In the genomic region with DNA sequence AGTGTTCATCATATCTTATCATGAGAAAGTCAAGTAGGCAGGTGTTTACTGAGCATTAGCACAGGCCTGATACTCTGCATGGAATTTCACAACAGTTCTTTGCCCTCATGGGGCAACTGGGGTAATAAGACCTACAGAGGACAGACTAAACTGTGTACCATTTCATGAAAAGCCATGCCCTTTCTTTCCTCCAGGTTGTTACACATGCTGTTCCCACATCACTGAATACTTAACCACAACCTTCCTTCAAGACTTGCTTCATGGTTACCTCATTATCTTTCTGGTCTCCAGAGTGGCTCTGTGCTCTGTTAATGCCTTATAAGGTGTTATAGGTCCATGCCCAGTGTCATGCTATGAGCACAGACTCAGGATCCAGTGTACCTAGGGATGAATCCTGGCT, we compare ENCODE assay signal across 13 cellular contexts. TPM values are rescaled to one million over a fixed set of nuclear protein-coding genes. Genes with fewer than 3 reads are reported as not detected.
DNase-seq lines count a peak whose midpoint lies in the region; ATAC-seq and TF ChIP-seq lines count a peak whose summit lies in the region.
"Had no signal": no experiment of that assay in that cellular context is flagged by ENCODE, and none has a peak within 500 bp of the region (broad histone marks: within the 10 kb centered on the region; RNA-seq: fewer than 3 reads in every experiment).

No MANE protein-coding gene starts in this region.

- H3K27me3 Mint-ChIP-seq in activated CD4-positive, alpha-beta T cell treated with anti-CD3 and anti-CD28 coated beads, Interleukin-2, amount 10 ng/mL, durations not matched to agents 7 days and 5 days, result no peaks in the 10 kb centered on the region
- H3K27me3 Mint-ChIP-seq in activated naive CD8-positive, alpha-beta T cell treated with anti-CD3 and anti-CD28 coated beads, Interleukin-2, amount 10 ng/mL, durations not matched to agents 7 days and 5 days, result no peaks in the 10 kb centered on the region

- peaks cover 73% of the 10 kb centered on the region for H3K4me1 ChIP-seq in Loucy (ENCODE audit: insufficient read depth, low read length, poor library complexity, severe bottlenecking)
- H3K4me1 ChIP-seq in spleen, result peaks cover 17 to 73% (median 56%) of the 10 kb centered on the region in 6 donors
- H3K4me1 ChIP-seq in PC-3 (ENCODE audit: insufficient read depth, low read length), result peaks cover 8% of the 10 kb centered on the region; the same call in 1 of the 2 replicates
- H3K4me1 ChIP-seq in tibial artery, result peaks cover 0 to 13% (median 7%) of the 10 kb centered on the region in 4 donors
- H3K4me1 ChIP-seq: uterus had no signal

- H3K27ac ChIP-seq in spleen (peak overlapping the region in 7 of 8 donors; percentile 4 to 93 (median 79)), PC-3 (ENCODE audit: low read length) (no peak overlapping the region), tibial artery (no peak overlapping the region)
- H3K27ac ChIP-seq: A549, uterus had no signal

- H3K4me3 ChIP-seq in Loucy (ENCODE audit: low read length, poor library complexity, severe bottlenecking) (peak overlapping the region; percentile 2), spleen (peak overlapping the region in 1 of 8 donors; percentile 11), PC-3 (ENCODE audit: low read length) (no peak overlapping the region), tibial artery (no peak overlapping the region)
- H3K4me3 ChIP-seq: A549, uterus had no signal

- no peak for TF ChIP-seq POLR2A in spleen (IDR thresholded peaks at IDR 0.05)

- TF ChIP-seq CTCF in Loucy (conservative IDR thresholded peaks at IDR 0.05; ENCODE audit: low read length) (no peak), spleen (IDR thresholded peaks at IDR 0.05 in 8 of 11, conservative IDR thresholded peaks at IDR 0.05 in 3 of 11) (no peak), PC-3 (conservative IDR thresholded peaks at IDR 0.05; ENCODE audit: low read depth, low read length) (no peak), tibial artery (IDR thresholded peaks at IDR 0.05) (no peak)

- no peaks in the 10 kb centered on the region for H3K27me3 ChIP-seq in Loucy (ENCODE audit: insufficient read depth, low read length, poor library complexity, severe bottlenecking)
- H3K27me3 ChIP-seq in spleen (replicated peaks in 1 of 7), result no peaks in the 10 kb centered on the region
- no peaks in the 10 kb centered on the region for H3K27me3 ChIP-seq in PC-3 (ENCODE audit: low read length)
- no peaks in the 10 kb centered on the region for H3K27me3 ChIP-seq in tibial artery
- H3K27me3 ChIP-seq: uterus had no signal

- H4K20me1 ChIP-seq in Loucy (ENCODE audit: insufficient read depth, low read length, poor library complexity, severe bottlenecking), result no peaks in the 10 kb centered on the region
- H4K20me1 ChIP-seq in PC-3 (ENCODE audit: low read length), result no peaks in the 10 kb centered on the region

- POLR2A ChIA-PET in activated CD4-positive, alpha-beta T cell treated with anti-CD3 and anti-CD28 coated beads, Interleukin-2, amount 10 ng/mL, durations not matched to agents 7 days and 5 days (lab: Charles Lee), result no interaction called here
- POLR2A ChIA-PET in activated naive CD8-positive, alpha-beta T cell treated with anti-CD3 and anti-CD28 coated beads, Interleukin-2, amount 10 ng/mL, durations not matched to agents 7 days and 5 days (lab: Charles Lee), result interaction anchor here (1.2 to 2.3 kb wide), 2 partner anchors 26 to 28 kb away, joined by 5 to 6 read pairs; a partner anchor contains a TSS
- POLR2A ChIA-PET in HEK293T (lab: Yijun Ruan, JAX) (no interaction called here), PC-3 (lab: Charles Lee; ENCODE audit: unreplicated experiment) (no interaction called here)

- H3K9me2 ChIP-seq in Loucy (replicated peaks; ENCODE audit: low read depth, low read length), result no peaks in the 10 kb centered on the region
- no peaks in the 10 kb centered on the region for H3K9me2 ChIP-seq in PC-3 (replicated peaks; ENCODE audit: low read length)

- H2AFZ ChIP-seq in Loucy (ENCODE audit: low read length) (no peak overlapping the region), PC-3 (ENCODE audit: low read length) (no peak overlapping the region)

- CTCF ChIA-PET in activated CD4-positive, alpha-beta T cell treated with anti-CD3 and anti-CD28 coated beads, Interleukin-2, amount 10 ng/mL, durations not matched to agents 7 days and 5 days (lab: Charles Lee), result interaction anchor here (1.0 kb wide), 1 partner anchor 13 kb away, joined by 4 read pairs; no protein-coding TSS in a partner anchor
- CTCF ChIA-PET in HEK293T (lab: Yijun Ruan, JAX), result no interaction called here
- CTCF ChIA-PET in PC-3 (lab: Charles Lee), result no interaction called here

- H3K4me2 ChIP-seq in Loucy (ENCODE audit: low read depth, low read length, poor library complexity, severe bottlenecking), result peak overlapping the region; percentile 43
- no peak overlapping the region for H3K4me2 ChIP-seq in PC-3 (ENCODE audit: low read length)
- H3K4me2 ChIP-seq: A549 had no signal

- H3K9me3 ChIP-seq in Loucy (ENCODE audit: insufficient read depth, low read depth, low read length), result no peaks in the 10 kb centered on the region
- H3K9me3 ChIP-seq in spleen, result no peaks in the 10 kb centered on the region
- no peaks in the 10 kb centered on the region for H3K9me3 ChIP-seq in PC-3 (ENCODE audit: low read length)
- no peaks in the 10 kb centered on the region for H3K9me3 ChIP-seq in tibial artery
- H3K9me3 ChIP-seq: A549, uterus had no signal

- BruUV-seq in PC-3 (replicated peaks; lab: Mats Ljungman, UMichigan), result no TSS peak

- H3K79me2 ChIP-seq in Loucy (ENCODE audit: insufficient read depth, low read length) (no peaks in the 10 kb centered on the region), PC-3 (ENCODE audit: low read length) (no peaks in the 10 kb centered on the region)

- H3F3A ChIP-seq in Loucy (ENCODE audit: low read depth) (peaks cover 16% of the 10 kb centered on the region; the same call in 1 of the 2 replicates), PC-3 (ENCODE audit: low read length, unreplicated experiment) (no peaks in the 10 kb centered on the region)

- peaks cover 37% of the 10 kb centered on the region for H3K36me3 ChIP-seq in Loucy (ENCODE audit: insufficient read depth, low read length)
- H3K36me3 ChIP-seq in spleen, result peaks cover 0 to 71% (median 8%) of the 10 kb centered on the region in 6 donors
- no peaks in the 10 kb centered on the region for H3K36me3 ChIP-seq in PC-3 (ENCODE audit: low read depth, low read length)
- H3K36me3 ChIP-seq in tibial artery, result peaks cover 13 to 43% (median 17%) of the 10 kb centered on the region in 3 donors
- H3K36me3 ChIP-seq: uterus had no signal

- no peak overlapping the region for H3K27ac Mint-ChIP-seq in activated CD4-positive, alpha-beta T cell treated with anti-CD3 and anti-CD28 coated beads, Interleukin-2, amount 10 ng/mL, durations not matched to agents 7 days and 5 days
- peak overlapping the region; percentile 82 for H3K27ac Mint-ChIP-seq in activated naive CD8-positive, alpha-beta T cell treated with anti-CD3 and anti-CD28 coated beads, Interleukin-2, amount 10 ng/mL, durations not matched to agents 7 days and 5 days

- ATAC-seq in activated naive CD8-positive, alpha-beta T cell treated with anti-CD3 and anti-CD28 coated beads, Interleukin-2, amount 10 ng/mL, durations not matched to agents 7 days and 5 days (ENCODE audit: low read depth), result peak; percentile 41
- no peak for ATAC-seq in PC-3
- ATAC-seq: A549 had no signal

- peaks cover 63% of the 10 kb centered on the region for H3K4me1 Mint-ChIP-seq in activated CD4-positive, alpha-beta T cell treated with anti-CD3 and anti-CD28 coated beads, Interleukin-2, amount 10 ng/mL, durations not matched to agents 7 days and 5 days
- H3K4me1 Mint-ChIP-seq in activated naive CD8-positive, alpha-beta T cell treated with anti-CD3 and anti-CD28 coated beads, Interleukin-2, amount 10 ng/mL, durations not matched to agents 7 days and 5 days, result peaks cover 53% of the 10 kb centered on the region

- H3K9ac ChIP-seq in Loucy (ENCODE audit: low read depth, low read length, poor library complexity, severe bottlenecking) (peak overlapping the region; percentile 42), PC-3 (ENCODE audit: low read length) (no peak overlapping the region)

- H3K36me3 Mint-ChIP-seq in activated CD4-positive, alpha-beta T cell treated with anti-CD3 and anti-CD28 coated beads, Interleukin-2, amount 10 ng/mL, durations not matched to agents 7 days and 5 days (ENCODE audit: low read depth), result peaks cover 69% of the 10 kb centered on the region
- H3K36me3 Mint-ChIP-seq in activated naive CD8-positive, alpha-beta T cell treated with anti-CD3 and anti-CD28 coated beads, Interleukin-2, amount 10 ng/mL, durations not matched to agents 7 days and 5 days, result peaks cover 31% of the 10 kb centered on the region

- intact Hi-C loops in spleen (cut with DNase I; ENCODE audit: low total_unique reads), result no loop called here
- intact Hi-C loops in PC-3 (cut with micrococcal nuclease), result no loop called here
- intact Hi-C loops in tibial artery (cut with DNase I; ENCODE audit: low total_unique reads), result no loop called here

- DNase-seq in activated CD4-positive, alpha-beta T cell treated with anti-CD3 and anti-CD28 coated beads, Interleukin-2, amount 10 ng/mL, durations not matched to agents 7 days and 5 days, result peak; percentile 21
- no peak for DNase-seq in activated CD4-positive, alpha-beta T cell treated with anti-CD3 and anti-CD28 coated beads for 1 hour
- DNase-seq in activated naive CD8-positive, alpha-beta T cell treated with anti-CD3 and anti-CD28 coated beads, Interleukin-2, amount 10 ng/mL, durations not matched to agents 7 days and 5 days, result no peak
- DNase-seq in spleen (no peak), HEK293T (ENCODE audit: extremely low spot score) (no peak), PC-3 (no peak), tibial artery (no peak)
- DNase-seq: activated effector memory CD4-positive, alpha-beta T cell treated with Interleukin-2 at 50 U/mL for 16 hours; NCI-H2171 treated with DMSO at 0.1 percent for 48 hours; occipital lobe; uterus had no signal

- no peak overlapping the region for H3K4me3 Mint-ChIP-seq in activated CD4-positive, alpha-beta T cell treated with anti-CD3 and anti-CD28 coated beads, Interleukin-2, amount 10 ng/mL, durations not matched to agents 7 days and 5 days
- H3K4me3 Mint-ChIP-seq in activated naive CD8-positive, alpha-beta T cell treated with anti-CD3 and anti-CD28 coated beads, Interleukin-2, amount 10 ng/mL, durations not matched to agents 7 days and 5 days, result peak overlapping the region; percentile 51

- H3K9me3 Mint-ChIP-seq in activated CD4-positive, alpha-beta T cell treated with anti-CD3 and anti-CD28 coated beads, Interleukin-2, amount 10 ng/mL, durations not matched to agents 7 days and 5 days, result no peaks in the 10 kb centered on the region
- no peaks in the 10 kb centered on the region for H3K9me3 Mint-ChIP-seq in activated naive CD8-positive, alpha-beta T cell treated with anti-CD3 and anti-CD28 coated beads, Interleukin-2, amount 10 ng/mL, durations not matched to agents 7 days and 5 days

RNA-seq across cellular contexts. Expression of a gene that starts 28.2 kb away (rescaled TPM):
- total RNA-seq in activated CD4-positive, alpha-beta T cell treated with anti-CD3 and anti-CD28 coated beads, Interleukin-2, amount 10 ng/mL, durations not matched to agents 7 days and 5 days, result 10 to 100 TPM; 78.6 to 81.2 TPM
- 10 to 100 TPM; 90.8 to 96.0 TPM for total RNA-seq in activated naive CD8-positive, alpha-beta T cell treated with anti-CD3 and anti-CD28 coated beads, Interleukin-2, amount 10 ng/mL, durations not matched to agents 7 days and 5 days
- 10 to 100 TPM; 43.7 to 58.9 (median 54.5) TPM for total RNA-seq in spleen
- polyA plus RNA-seq in spleen, result 100 to 1,000 TPM in 1 of 3 donors, 10 to 100 TPM in 2; 72.8 to 103 (median 78.8) TPM
- total RNA-seq in PC-3 (2014; rRNA removed), result 37.0 and 43.5 TPM in 2 replicates

Comparison
In these comparisons a context has a peak if more than half of its experiments do, and no peak if none do; other contexts are left out.
1. H3K27ac ChIP-seq: peak in spleen (7 of 8); none in PC-3 (single experiment) and tibial artery (0 of 2).